In genomic region chr7:26187380-26188290, GRCh38 we compare ENCODE assay signal across 9 cellular contexts. TPM values are rescaled to one million over a fixed set of nuclear protein-coding genes. Genes with fewer than 3 reads are reported as not detected.
DNase-seq lines count a peak whose midpoint lies in the region; ATAC-seq, FAIRE-seq and TF ChIP-seq lines count a peak whose summit lies in the region.
"Had no signal": no experiment of that assay in that cellular context is flagged by ENCODE, and none has a peak within 500 bp of the region (broad histone marks: within the 10 kb centered on the region; RNA-seq: fewer than 3 reads in every experiment).

No MANE protein-coding gene starts in this region.

- no peak for DNase-seq in CD4-positive, CD25-positive, alpha-beta regulatory T cell
- no peak for DNase-seq in GM19239 (ENCODE audit: insufficient read length, low spot score)
- DNase-seq in SK-N-MC (ENCODE audit: low read depth, low spot score) = no peak
- DNase-seq in left colon = no peak
- no peak for DNase-seq in cerebellar nuclear complex (lab: John Stamatoyannopoulos, UW)
- DNase-seq in esophagus squamous epithelium (lab: John Stamatoyannopoulos, UW) = no peak
- DNase-seq: right cardiac atrium had no signal

- H3K4me3 Mint-ChIP-seq in CD4-positive, CD25-positive, alpha-beta regulatory T cell = peak overlapping the region in 3 of 4 donors; percentile 6 to 18 (median 8)

- peaks cover 55% of the 10 kb centered on the region for H3K36me3 Mint-ChIP-seq in CD4-positive, CD25-positive, alpha-beta regulatory T cell

- no peaks in the 10 kb centered on the region for H3K27me3 ChIP-seq in CD4-positive, CD25-positive, alpha-beta regulatory T cell (ENCODE audit: control insufficient read depth, insufficient read depth, low read length)
- no peaks in the 10 kb centered on the region for H3K27me3 ChIP-seq in esophagus squamous epithelium

- no peak for TF ChIP-seq POLR2A in esophagus squamous epithelium (IDR thresholded peaks at IDR 0.05)

- peak overlapping the region; percentile 5 for H3K4me3 ChIP-seq in CD4-positive, CD25-positive, alpha-beta regulatory T cell (ENCODE audit: low read depth, low read length)
- H3K4me3 ChIP-seq in SK-N-MC (no peak overlapping the region), esophagus squamous epithelium (no peak overlapping the region)

- intact Hi-C loops in left colon (cut with DNase I, micrococcal nuclease) (no loop called here), esophagus squamous epithelium (cut with DNase I) (no loop called here)

- WGBS in esophagus squamous epithelium, 2 donors = 73 to 74% methylated on average over 13 of the region's 13 CpGs

- H3K9me3 ChIP-seq in CD4-positive, CD25-positive, alpha-beta regulatory T cell (ENCODE audit: control insufficient read depth in 2 of 2, low read length in 2 of 2) = no peaks in the 10 kb centered on the region
- H3K9me3 ChIP-seq in SK-N-MC (ENCODE audit: low read depth, low read length) (no peaks in the 10 kb centered on the region), esophagus squamous epithelium (no peaks in the 10 kb centered on the region)

- no peaks in the 10 kb centered on the region for H3K27me3 Mint-ChIP-seq in CD4-positive, CD25-positive, alpha-beta regulatory T cell

- no peak overlapping the region for H3K9ac ChIP-seq in SK-N-MC (ENCODE audit: insufficient read length)

- no peak for TF ChIP-seq CTCF in esophagus squamous epithelium (IDR thresholded peaks at IDR 0.05)

- H3K27ac ChIP-seq in CD4-positive, CD25-positive, alpha-beta regulatory T cell (ENCODE audit: insufficient read depth, low read length, poor library complexity, severe bottlenecking) = peak overlapping the region; percentile 47
- peak overlapping the region; percentile 82 for H3K27ac ChIP-seq in SK-N-MC
- H3K27ac ChIP-seq in esophagus squamous epithelium = no peak overlapping the region

- H3K9me3 Mint-ChIP-seq in CD4-positive, CD25-positive, alpha-beta regulatory T cell = peaks cover 0 to 1% (median 0%) of the 10 kb centered on the region in 7 donors

- peak; percentile 61 for FAIRE-seq in GM19239 (lab: Jason Lieb, UNC)

- peak overlapping the region; percentile 47 to 63 (median 60) for H3K27ac Mint-ChIP-seq in CD4-positive, CD25-positive, alpha-beta regulatory T cell

- peaks cover 43% of the 10 kb centered on the region for H3K4me1 ChIP-seq in CD4-positive, CD25-positive, alpha-beta regulatory T cell (ENCODE audit: control insufficient read depth, insufficient read depth, low read length, poor library complexity, severe bottlenecking)
- H3K4me1 ChIP-seq in esophagus squamous epithelium = peaks cover 0 to 20% (median 2%) of the 10 kb centered on the region in 3 donors

- peaks cover 54% of the 10 kb centered on the region for H3K36me3 ChIP-seq in CD4-positive, CD25-positive, alpha-beta regulatory T cell (ENCODE audit: control insufficient read depth, insufficient read depth, low read length)
- peaks cover 51% of the 10 kb centered on the region for H3K36me3 ChIP-seq in SK-N-MC (ENCODE audit: insufficient read depth, low read length)
- peaks cover 12 to 53% (median 28%) of the 10 kb centered on the region in 3 donors for H3K36me3 ChIP-seq in esophagus squamous epithelium

- peak in 1 of 2 donors; percentile 16 for ATAC-seq in CD4-positive, CD25-positive, alpha-beta regulatory T cell (ENCODE audit: low read depth in 2 of 2)
- peak; percentile 4 for ATAC-seq in left colon
- no peak for ATAC-seq in GM18520 (IDR thresholded peaks at IDR 0.05; ENCODE audit: unreplicated experiment)
- ATAC-seq in HG03175 (IDR thresholded peaks at IDR 0.05; ENCODE audit: unreplicated experiment) = no peak

- peaks cover 39 to 90% (median 74%) of the 10 kb centered on the region in 4 donors for H3K4me1 Mint-ChIP-seq in CD4-positive, CD25-positive, alpha-beta regulatory T cell

RNA-seq across cellular contexts. Expression of gene HNRNPA2B1, which starts 12.9 kb away (rescaled TPM):
- total RNA-seq in CD4-positive, CD25-positive, alpha-beta regulatory T cell = 465 TPM
- polyA plus RNA-seq in CD4-positive, CD25-positive, alpha-beta regulatory T cell = 100 to 1,000 TPM; 506 to 541 (median 520) TPM
- total RNA-seq in left colon (100 to 1,000 TPM; 295 to 453 TPM), esophagus squamous epithelium (100 to 1,000 TPM; 148 to 256 (median 203) TPM)

RNA-seq across cellular contexts. Expression of gene CBX3, which starts 13.9 kb away (rescaled TPM):
- total RNA-seq in CD4-positive, CD25-positive, alpha-beta regulatory T cell = 115 TPM
- polyA plus RNA-seq in CD4-positive, CD25-positive, alpha-beta regulatory T cell = 100 to 1,000 TPM in 3 of 4 donors, 10 to 100 TPM in 1; 89.1 to 135 (median 125) TPM
- total RNA-seq in left colon = 10 to 100 TPM; 73.3 to 81.3 TPM
- 10 to 100 TPM; 24.6 to 85.3 (median 74.2) TPM for total RNA-seq in esophagus squamous epithelium

RNA-seq across cellular contexts. Expression of gene NFE2L3, which starts 35.6 kb away (rescaled TPM):
- 10.9 TPM for total RNA-seq in CD4-positive, CD25-positive, alpha-beta regulatory T cell
- polyA plus RNA-seq in CD4-positive, CD25-positive, alpha-beta regulatory T cell = 10 to 100 TPM in 3 of 4 donors, 1 to 10 TPM in 1; 8.8 to 13.9 (median 13.2) TPM
- total RNA-seq in left colon (10 to 100 TPM in 1 of 2 donors, 1 to 10 TPM in 1; 8.8 to 13.4 TPM), esophagus squamous epithelium (1 to 10 TPM; 2.0 to 8.4 (median 5.6) TPM)

Comparison
In these comparisons a context has a peak if more than half of its experiments do, and no peak if none do; other contexts are left out.
1. H3K27ac ChIP-seq: peak in CD4-positive, CD25-positive, alpha-beta regulatory T cell (single experiment) and SK-N-MC (single experiment); none in esophagus squamous epithelium (0 of 4).